ENCODE assay signal across 1 cellular context in genomic region chr16:80029381-80029630, GRCh38.
A peak's percentile ranks its signal among the peaks of the same experiment; 100 is the strongest.
TF ChIP-seq lines count a peak whose summit lies in the region.

No MANE protein-coding gene starts in this region.

TF ChIP-seq in K562, 482 proteins besides CTCF, POLR2A, EP300 and RAD21:
- no peak for TF ChIP-seq NCOR1 (IDR thresholded peaks at IDR 0.05)
- TF ChIP-seq RBBP5 (IDR thresholded peaks at IDR 0.05; ENCODE audit: borderline replicate concordance, insufficient read depth, low read length, poor library complexity, severe bottlenecking): no peak
- peak in 1 of 2 experiments; percentile 52; a peak in 1 of 4 replicates for TF ChIP-seq ZNF639 (CRISPR knock-in tag; conservative IDR thresholded peaks at IDR 0.05 in 1 of 2, IDR thresholded peaks at IDR 0.05 in 1 of 2)
- TF ChIP-seq NR4A1 (CRISPR knock-in tag; IDR thresholded peaks at IDR 0.05): no peak
- peak; percentile 63; the same call in 1 of the 2 replicates for TF ChIP-seq NR4A1 (tag; IDR thresholded peaks at IDR 0.05)
- 0 out of 2 replicates have a peak, but pooled peaks have one; percentile 12 for TF ChIP-seq ZNF589 (CRISPR knock-in tag; IDR thresholded peaks at IDR 0.05; ENCODE audit: low read depth)
- TF ChIP-seq, protein P1, sequence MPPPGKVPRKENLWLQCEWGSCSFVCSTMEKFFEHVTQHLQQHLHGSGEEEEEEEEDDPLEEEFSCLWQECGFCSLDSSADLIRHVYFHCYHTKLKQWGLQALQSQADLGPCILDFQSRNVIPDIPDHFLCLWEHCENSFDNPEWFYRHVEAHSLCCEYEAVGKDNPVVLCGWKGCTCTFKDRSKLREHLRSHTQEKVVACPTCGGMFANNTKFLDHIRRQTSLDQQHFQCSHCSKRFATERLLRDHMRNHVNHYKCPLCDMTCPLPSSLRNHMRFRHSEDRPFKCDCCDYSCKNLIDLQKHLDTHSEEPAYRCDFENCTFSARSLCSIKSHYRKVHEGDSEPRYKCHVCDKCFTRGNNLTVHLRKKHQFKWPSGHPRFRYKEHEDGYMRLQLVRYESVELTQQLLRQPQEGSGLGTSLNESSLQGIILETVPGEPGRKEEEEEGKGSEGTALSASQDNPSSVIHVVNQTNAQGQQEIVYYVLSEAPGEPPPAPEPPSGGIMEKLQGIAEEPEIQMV (tag; conservative IDR thresholded peaks at IDR 0.05; ENCODE audit: low read depth): 0 out of 2 replicates have a peak, but pooled peaks have one; percentile 4
- no peak for TF ChIP-seq C11orf30 (IDR thresholded peaks at IDR 0.05; ENCODE audit: low read depth)
- 0 out of 2 replicates have a peak, but pooled peaks have one; percentile 1 for TF ChIP-seq L3MBTL2 (IDR thresholded peaks at IDR 0.05)
- no peak for TF ChIP-seq ZNF263 (CRISPR knock-in tag; IDR thresholded peaks at IDR 0.05; ENCODE audit: borderline replicate concordance)
- no peak for TF ChIP-seq HEY1 (CRISPR knock-in tag; IDR thresholded peaks at IDR 0.05; ENCODE audit: borderline replicate concordance)
- no peak for TF ChIP-seq RFX1 (IDR thresholded peaks at IDR 0.05)
- no peak for TF ChIP-seq ZHX1 (conservative IDR thresholded peaks at IDR 0.05; ENCODE audit: low read length)
- TF ChIP-seq PHTF2 (CRISPR knock-in tag; IDR thresholded peaks at IDR 0.05): no peak
- 0 out of 2 replicates have a peak, but pooled peaks have one; percentile 7 for TF ChIP-seq MGA (IDR thresholded peaks at IDR 0.05)
- TF ChIP-seq ZNF165 (CRISPR knock-in tag; IDR thresholded peaks at IDR 0.05; ENCODE audit: borderline replicate concordance): no peak
- TF ChIP-seq PKNOX1 (IDR thresholded peaks at IDR 0.05): peak; percentile 78
- no peak for TF ChIP-seq CBFA2T2 (conservative IDR thresholded peaks at IDR 0.05)
- TF ChIP-seq, protein P2, sequence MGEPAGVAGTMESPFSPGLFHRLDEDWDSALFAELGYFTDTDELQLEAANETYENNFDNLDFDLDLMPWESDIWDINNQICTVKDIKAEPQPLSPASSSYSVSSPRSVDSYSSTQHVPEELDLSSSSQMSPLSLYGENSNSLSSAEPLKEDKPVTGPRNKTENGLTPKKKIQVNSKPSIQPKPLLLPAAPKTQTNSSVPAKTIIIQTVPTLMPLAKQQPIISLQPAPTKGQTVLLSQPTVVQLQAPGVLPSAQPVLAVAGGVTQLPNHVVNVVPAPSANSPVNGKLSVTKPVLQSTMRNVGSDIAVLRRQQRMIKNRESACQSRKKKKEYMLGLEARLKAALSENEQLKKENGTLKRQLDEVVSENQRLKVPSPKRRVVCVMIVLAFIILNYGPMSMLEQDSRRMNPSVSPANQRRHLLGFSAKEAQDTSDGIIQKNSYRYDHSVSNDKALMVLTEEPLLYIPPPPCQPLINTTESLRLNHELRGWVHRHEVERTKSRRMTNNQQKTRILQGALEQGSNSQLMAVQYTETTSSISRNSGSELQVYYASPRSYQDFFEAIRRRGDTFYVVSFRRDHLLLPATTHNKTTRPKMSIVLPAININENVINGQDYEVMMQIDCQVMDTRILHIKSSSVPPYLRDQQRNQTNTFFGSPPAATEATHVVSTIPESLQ (CRISPR knock-in tag; IDR thresholded peaks at IDR 0.05): no peak
- TF ChIP-seq, protein P3, sequence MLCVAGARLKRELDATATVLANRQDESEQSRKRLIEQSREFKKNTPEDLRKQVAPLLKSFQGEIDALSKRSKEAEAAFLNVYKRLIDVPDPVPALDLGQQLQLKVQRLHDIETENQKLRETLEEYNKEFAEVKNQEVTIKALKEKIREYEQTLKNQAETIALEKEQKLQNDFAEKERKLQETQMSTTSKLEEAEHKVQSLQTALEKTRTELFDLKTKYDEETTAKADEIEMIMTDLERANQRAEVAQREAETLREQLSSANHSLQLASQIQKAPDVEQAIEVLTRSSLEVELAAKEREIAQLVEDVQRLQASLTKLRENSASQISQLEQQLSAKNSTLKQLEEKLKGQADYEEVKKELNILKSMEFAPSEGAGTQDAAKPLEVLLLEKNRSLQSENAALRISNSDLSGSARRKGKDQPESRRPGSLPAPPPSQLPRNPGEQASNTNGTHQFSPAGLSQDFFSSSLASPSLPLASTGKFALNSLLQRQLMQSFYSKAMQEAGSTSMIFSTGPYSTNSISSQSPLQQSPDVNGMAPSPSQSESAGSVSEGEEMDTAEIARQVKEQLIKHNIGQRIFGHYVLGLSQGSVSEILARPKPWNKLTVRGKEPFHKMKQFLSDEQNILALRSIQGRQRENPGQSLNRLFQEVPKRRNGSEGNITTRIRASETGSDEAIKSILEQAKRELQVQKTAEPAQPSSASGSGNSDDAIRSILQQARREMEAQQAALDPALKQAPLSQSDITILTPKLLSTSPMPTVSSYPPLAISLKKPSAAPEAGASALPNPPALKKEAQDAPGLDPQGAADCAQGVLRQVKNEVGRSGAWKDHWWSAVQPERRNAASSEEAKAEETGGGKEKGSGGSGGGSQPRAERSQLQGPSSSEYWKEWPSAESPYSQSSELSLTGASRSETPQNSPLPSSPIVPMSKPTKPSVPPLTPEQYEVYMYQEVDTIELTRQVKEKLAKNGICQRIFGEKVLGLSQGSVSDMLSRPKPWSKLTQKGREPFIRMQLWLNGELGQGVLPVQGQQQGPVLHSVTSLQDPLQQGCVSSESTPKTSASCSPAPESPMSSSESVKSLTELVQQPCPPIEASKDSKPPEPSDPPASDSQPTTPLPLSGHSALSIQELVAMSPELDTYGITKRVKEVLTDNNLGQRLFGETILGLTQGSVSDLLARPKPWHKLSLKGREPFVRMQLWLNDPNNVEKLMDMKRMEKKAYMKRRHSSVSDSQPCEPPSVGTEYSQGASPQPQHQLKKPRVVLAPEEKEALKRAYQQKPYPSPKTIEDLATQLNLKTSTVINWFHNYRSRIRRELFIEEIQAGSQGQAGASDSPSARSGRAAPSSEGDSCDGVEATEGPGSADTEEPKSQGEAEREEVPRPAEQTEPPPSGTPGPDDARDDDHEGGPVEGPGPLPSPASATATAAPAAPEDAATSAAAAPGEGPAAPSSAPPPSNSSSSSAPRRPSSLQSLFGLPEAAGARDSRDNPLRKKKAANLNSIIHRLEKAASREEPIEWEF (CRISPR knock-in tag; IDR thresholded peaks at IDR 0.05): no peak
- TF ChIP-seq NUFIP1 (IDR thresholded peaks at IDR 0.05; ENCODE audit: partially characterized antibody): no peak
- TF ChIP-seq ZBTB7A (IDR thresholded peaks at IDR 0.05; ENCODE audit: borderline replicate concordance, control insufficient read depth, low read depth, low read length): no peak
- TF ChIP-seq ZBTB34 (CRISPR knock-in tag; IDR thresholded peaks at IDR 0.05): no peak
TF ChIP-seq in K562: peak in this region for 7.
